ENCODE assay signal across 15 cellular contexts in the genomic region with DNA sequence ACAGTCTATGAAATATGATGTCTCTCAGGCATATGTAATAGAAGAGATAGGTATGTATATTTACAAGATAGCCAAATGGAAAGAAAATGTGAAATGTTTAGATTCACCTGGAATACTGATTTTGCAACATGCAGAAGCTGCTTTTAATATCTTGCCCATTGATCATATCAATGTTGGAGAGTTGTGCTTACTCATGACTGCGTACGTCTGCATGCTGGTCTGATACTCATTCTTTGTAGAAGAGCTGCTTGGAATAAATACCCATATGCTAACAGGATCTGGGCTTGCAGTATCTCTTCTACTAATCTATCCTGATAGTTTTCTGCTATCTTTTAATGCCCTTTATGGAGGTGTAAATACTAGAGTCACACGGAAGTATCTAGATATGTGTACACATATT.
DNase-seq lines count a peak whose midpoint lies in the region; TF ChIP-seq lines count a peak whose summit lies in the region.
"Had no signal": no experiment of that assay in that cellular context is flagged by ENCODE, and none has a peak within 500 bp of the region (broad histone marks: within the 10 kb centered on the region; RNA-seq: fewer than 3 reads in every experiment).

No MANE protein-coding gene starts in this region.

- H3K9ac ChIP-seq in SK-N-MC (ENCODE audit: insufficient read length) = no peak overlapping the region
- H3K9ac ChIP-seq: GM23248 had no signal

- H3K27ac ChIP-seq in HL-60 (replicated peaks) = peak overlapping the region; percentile 55
- peak overlapping the region; percentile 87; the same call in 1 of the 2 replicates for H3K27ac ChIP-seq in SK-N-MC
- H3K27ac ChIP-seq: GM23248 had no signal

- DNase-seq in HL-60 (ENCODE audit: low read depth in 1 of 2, low spot score in 1 of 2) (no peak), SK-N-MC (ENCODE audit: low read depth, low spot score) (no peak), erythroblast (lab: John Stamatoyannopoulos, UW) (peak; percentile 1 to 14), NCI-H345 treated with DMSO at 0.1 percent for 48 hours (lab: John Stamatoyannopoulos, UW; ENCODE audit: unreplicated experiment) (no peak), OCI-M2 (lab: John Stamatoyannopoulos, UW; ENCODE audit: unreplicated experiment) (no peak)
- DNase-seq in activated CD8-positive, alpha-beta memory T cell treated with anti-CD3 and anti-CD28 coated beads, Interleukin-2, amount 50 U/mL, for 48 hours = no peak
- DNase-seq: C1 segment of cervical spinal cord; Calu3; CD4-positive, alpha-beta memory T cell; COR-L47; EL; GM23248; H7; HCEC 1CT had no signal

- no peak for TF ChIP-seq CTCF in HL-60 (IDR thresholded peaks at IDR 0.05; ENCODE audit: insufficient read depth, low read length)

- TF ChIP-seq POLR2A in erythroblast (IDR thresholded peaks at IDR 0.05; ENCODE audit: low read length) = no peak

- no peak overlapping the region for H3K4me3 ChIP-seq in HL-60 (replicated peaks; ENCODE audit: insufficient read depth, low read length)
- H3K4me3 ChIP-seq in SK-N-MC = no peak overlapping the region
- H3K4me3 ChIP-seq: GM12878, GM23248 had no signal

- peaks cover 5% of the 10 kb centered on the region for H3K36me3 ChIP-seq in SK-N-MC (ENCODE audit: insufficient read depth, low read length)

- no peaks in the 10 kb centered on the region for H3K27me3 ChIP-seq in HL-60 (ENCODE audit: insufficient read depth, poor library complexity, severe bottlenecking)

- H3K9me3 ChIP-seq in SK-N-MC (ENCODE audit: low read depth, low read length) = no peaks in the 10 kb centered on the region; the same call in 1 of the 2 replicates

Comparison
In these comparisons a context has a peak if more than half of its experiments do, and no peak if none do; other contexts are left out.
1. DNase-seq: peak in erythroblast (2 of 2); none in HL-60 (0 of 2), SK-N-MC (single experiment), NCI-H345 treated with DMSO at 0.1 percent for 48 hours (single experiment), OCI-M2 (single experiment) and activated CD8-positive, alpha-beta memory T cell treated with anti-CD3 and anti-CD28 coated beads, Interleukin-2, amount 50 U/mL, for 48 hours (single experiment).